In genomic region chr5:42929871-42930270, GRCh38 we compare ENCODE assay signal across 24 cellular contexts.
"Had no signal": no experiment of that assay in that cellular context is flagged by ENCODE, and none has a peak within 500 bp of the region (broad histone marks: within the 10 kb centered on the region; RNA-seq: fewer than 3 reads in every experiment).

No MANE protein-coding gene starts in this region.

- H3K9me3 Mint-ChIP-seq: activated naive CD8-positive, alpha-beta T cell treated with anti-CD3 and anti-CD28 coated beads, Interleukin-2, amount 50 U/mL, for 24 hours; central memory CD8-positive, alpha-beta T cell; natural killer cell treated with Interleukin-12 subunit alpha and Interleukin-12 subunit beta and Interleukin-15 and Interleukin-18, amount 100 ng/mL, for 72 hours had no signal

- DNase-seq: activated CD4-positive, alpha-beta memory T cell treated with anti-CD3 and anti-CD28 coated beads for 36 hours; activated CD4-positive, alpha-beta T cell treated with anti-CD3 and anti-CD28 coated beads for 4 hours; activated CD4-positive, CD25-positive, alpha-beta regulatory T cell; activated effector memory CD4-positive, alpha-beta T cell treated with anti-CD3 and anti-CD28 coated beads, Interleukin-2, amount 50 U/mL, for 16 hours; activated naive CD4-positive, alpha-beta T cell treated with anti-CD3 and anti-CD28 coated beads, Interleukin-2, amount 50 U/mL, for 16 hours; activated naive CD8-positive, alpha-beta T cell treated with anti-CD3 and anti-CD28 coated beads, Interleukin-2, amount 50 U/mL, for 24 hours; anterior cingulate cortex; colonic mucosa; gastrocnemius medialis; hippocampal formation; left ventricle myocardium superior; midbrain; ovary; right cardiac atrium; stimulated activated CD4-positive, alpha-beta T cell treated with anti-CD3 and anti-CD28 coated beads, Interleukin-12 subunit alpha, Interleukin-12 subunit beta, amount 100 ng/mL, for 4 hours; stimulated activated CD4-positive, alpha-beta T cell treated with anti-CD3 and anti-CD28 coated beads, Interleukin-4, amount 100 ng/mL, for 4 hours; stimulated activated naive CD8-positive, alpha-beta T cell treated with anti-CD3 and anti-CD28 coated beads, Interleukin-15, Interleukin-2, amounts not matched to agents 100 U/mL and 50 U/mL, for 24 hours; upper lobe of left lung had no signal

- H3K27me3 Mint-ChIP-seq: activated CD4-positive, alpha-beta memory T cell treated with anti-CD3 and anti-CD28 coated beads for 36 hours; activated naive CD8-positive, alpha-beta T cell treated with anti-CD3 and anti-CD28 coated beads, Interleukin-2, amount 50 U/mL, for 24 hours; central memory CD8-positive, alpha-beta T cell; natural killer cell treated with Interleukin-12 subunit alpha and Interleukin-12 subunit beta and Interleukin-15 and Interleukin-18, amount 100 ng/mL, for 72 hours had no signal

- H3K36me3 ChIP-seq: colonic mucosa, gastrocnemius medialis, neutrophil, ovary, upper lobe of left lung had no signal

- H3K9me3 ChIP-seq: colonic mucosa, gastrocnemius medialis, ovary had no signal

- H3K4me1 ChIP-seq: colonic mucosa, gastrocnemius medialis, upper lobe of left lung had no signal

- H3K36me3 Mint-ChIP-seq: brain had no signal

- H3K27me3 ChIP-seq: colonic mucosa, neutrophil, ovary, upper lobe of left lung had no signal

- H3K27ac ChIP-seq: colonic mucosa, epithelial cell of prostate, gastrocnemius medialis, neutrophil, ovary, upper lobe of left lung had no signal

- H3K27ac Mint-ChIP-seq: activated CD4-positive, alpha-beta memory T cell treated with anti-CD3 and anti-CD28 coated beads for 36 hours; activated naive CD8-positive, alpha-beta T cell treated with anti-CD3 and anti-CD28 coated beads, Interleukin-2, amount 50 U/mL, for 24 hours; brain; natural killer cell treated with Interleukin-12 subunit alpha and Interleukin-12 subunit beta and Interleukin-15 and Interleukin-18, amount 100 ng/mL, for 72 hours; T-helper 1 cell treated with Interleukin-12 subunit alpha and Interleukin-12 subunit beta and Interleukin-4 antibody, amounts not matched to agents 30 μg/mL and 1 μg/mL, for 36 hours had no signal

- H3K4me3 Mint-ChIP-seq: activated CD4-positive, alpha-beta memory T cell treated with anti-CD3 and anti-CD28 coated beads for 36 hours; activated naive CD8-positive, alpha-beta T cell treated with anti-CD3 and anti-CD28 coated beads, Interleukin-2, amount 50 U/mL, for 24 hours; brain; central memory CD8-positive, alpha-beta T cell; natural killer cell treated with Interleukin-12 subunit alpha and Interleukin-12 subunit beta and Interleukin-15 and Interleukin-18, amount 100 ng/mL, for 72 hours; T-helper 1 cell treated with Interleukin-12 subunit alpha and Interleukin-12 subunit beta and Interleukin-4 antibody, amounts not matched to agents 30 μg/mL and 1 μg/mL, for 36 hours had no signal

- H3K4me1 Mint-ChIP-seq: brain; central memory CD8-positive, alpha-beta T cell had no signal

- ATAC-seq: activated naive CD8-positive, alpha-beta T cell treated with anti-CD3 and anti-CD28 coated beads, Interleukin-2, amount 50 U/mL, for 24 hours; gastrocnemius medialis; left ventricle myocardium superior; natural killer cell treated with Interleukin-12 subunit alpha and Interleukin-12 subunit beta and Interleukin-15 and Interleukin-18, amount 100 ng/mL, for 72 hours; right cardiac atrium; stimulated activated naive CD8-positive, alpha-beta T cell treated with anti-CD3 and anti-CD28 coated beads, Interleukin-15, Interleukin-2, amounts not matched to agents 100 U/mL and 50 U/mL, for 24 hours had no signal

- H3K4me3 ChIP-seq: colonic mucosa, gastrocnemius medialis, ovary, upper lobe of left lung had no signal
